ENCODE assay signal across 1 cellular context in the genomic region with DNA sequence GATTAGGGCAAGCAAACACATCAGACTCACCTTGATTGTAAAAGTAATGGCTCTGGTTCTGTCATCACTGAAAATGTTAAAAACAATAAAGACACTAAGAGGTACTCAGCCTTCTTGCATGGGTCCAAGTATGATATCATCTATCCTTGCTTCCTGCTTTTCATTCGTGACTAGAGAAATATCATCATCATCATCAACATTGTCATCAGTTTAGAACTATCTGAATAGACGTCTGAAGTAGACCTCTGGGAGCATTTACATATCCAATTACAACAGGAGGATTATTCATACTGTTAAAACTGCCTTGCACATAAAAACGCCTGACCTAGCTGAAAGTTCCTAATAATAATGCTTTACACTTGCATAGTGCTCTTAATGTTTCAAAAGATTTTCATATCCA.
TF ChIP-seq lines count a peak whose summit lies in the region.

No MANE protein-coding gene starts in this region.

TF ChIP-seq in HEK293, 187 proteins besides CTCF, POLR2A, EP300 and RAD21 (continued from another document):
- TF ChIP-seq, protein P1, sequence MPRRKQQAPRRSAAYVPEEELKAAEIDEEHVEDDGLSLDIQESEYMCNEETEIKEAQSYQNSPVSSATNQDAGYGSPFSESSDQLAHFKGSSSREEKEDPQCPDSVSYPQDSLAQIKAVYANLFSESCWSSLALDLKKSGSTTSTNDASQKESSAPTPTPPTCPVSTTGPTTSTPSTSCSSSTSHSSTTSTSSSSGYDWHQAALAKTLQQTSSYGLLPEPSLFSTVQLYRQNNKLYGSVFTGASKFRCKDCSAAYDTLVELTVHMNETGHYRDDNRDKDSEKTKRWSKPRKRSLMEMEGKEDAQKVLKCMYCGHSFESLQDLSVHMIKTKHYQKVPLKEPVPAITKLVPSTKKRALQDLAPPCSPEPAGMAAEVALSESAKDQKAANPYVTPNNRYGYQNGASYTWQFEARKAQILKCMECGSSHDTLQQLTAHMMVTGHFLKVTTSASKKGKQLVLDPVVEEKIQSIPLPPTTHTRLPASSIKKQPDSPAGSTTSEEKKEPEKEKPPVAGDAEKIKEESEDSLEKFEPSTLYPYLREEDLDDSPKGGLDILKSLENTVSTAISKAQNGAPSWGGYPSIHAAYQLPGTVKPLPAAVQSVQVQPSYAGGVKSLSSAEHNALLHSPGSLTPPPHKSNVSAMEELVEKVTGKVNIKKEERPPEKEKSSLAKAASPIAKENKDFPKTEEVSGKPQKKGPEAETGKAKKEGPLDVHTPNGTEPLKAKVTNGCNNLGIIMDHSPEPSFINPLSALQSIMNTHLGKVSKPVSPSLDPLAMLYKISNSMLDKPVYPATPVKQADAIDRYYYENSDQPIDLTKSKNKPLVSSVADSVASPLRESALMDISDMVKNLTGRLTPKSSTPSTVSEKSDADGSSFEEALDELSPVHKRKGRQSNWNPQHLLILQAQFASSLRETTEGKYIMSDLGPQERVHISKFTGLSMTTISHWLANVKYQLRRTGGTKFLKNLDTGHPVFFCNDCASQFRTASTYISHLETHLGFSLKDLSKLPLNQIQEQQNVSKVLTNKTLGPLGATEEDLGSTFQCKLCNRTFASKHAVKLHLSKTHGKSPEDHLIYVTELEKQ (tag by site-specific recombination; IDR thresholded peaks at IDR 0.05; ENCODE audit: borderline replicate concordance), result peak; percentile 73
- TF ChIP-seq ZNF302 (tag by site-specific recombination; IDR thresholded peaks at IDR 0.05; ENCODE audit: low read depth) (no peak), ZFP69B (tag by site-specific recombination; IDR thresholded peaks at IDR 0.05) (no peak), ZNF473 (tag by site-specific recombination; IDR thresholded peaks at IDR 0.05) (no peak), ZNF701 (tag by site-specific recombination; IDR thresholded peaks at IDR 0.05) (no peak), ZNF366 (tag by site-specific recombination; conservative IDR thresholded peaks at IDR 0.05) (peak; percentile 50), GFI1B (tag by site-specific recombination; IDR thresholded peaks at IDR 0.05) (no peak), KLF8 (tag by site-specific recombination; IDR thresholded peaks at IDR 0.05) (peak; percentile 53), MZF1 (tag by site-specific recombination; IDR thresholded peaks at IDR 0.05; ENCODE audit: borderline replicate concordance) (no peak), ZBTB21 (tag by site-specific recombination; IDR thresholded peaks at IDR 0.05) (peak; percentile 42; the same call in 1 of the 2 replicates), ZNF670 (tag by site-specific recombination; IDR thresholded peaks at IDR 0.05; ENCODE audit: low read depth) (no peak), ZNF423 (tag by site-specific recombination; IDR thresholded peaks at IDR 0.05) (no peak), ZNF629 (tag by site-specific recombination; IDR thresholded peaks at IDR 0.05) (peak; percentile 89), ZEB2 (tag by site-specific recombination; IDR thresholded peaks at IDR 0.05) (peak; percentile 61; the same call in 1 of the 2 replicates), BCL11A (tag by site-specific recombination; IDR thresholded peaks at IDR 0.05; ENCODE audit: low read depth) (0 out of 2 replicates have a peak, but pooled peaks have one; percentile 20), MYNN (tag by site-specific recombination; IDR thresholded peaks at IDR 0.05; ENCODE audit: borderline replicate concordance) (no peak), SP2 (tag by site-specific recombination; IDR thresholded peaks at IDR 0.05) (no peak), HOXC10 (CRISPR knock-in tag; IDR thresholded peaks at IDR 0.05) (no peak), ZNF76 (tag by site-specific recombination; IDR thresholded peaks at IDR 0.05; ENCODE audit: borderline replicate concordance, low read depth) (no peak), ZNF16 (tag by site-specific recombination; IDR thresholded peaks at IDR 0.05; ENCODE audit: low read depth) (no peak), YY1 (tag by site-specific recombination; IDR thresholded peaks at IDR 0.05) (no peak), ZNF654 (tag by site-specific recombination; IDR thresholded peaks at IDR 0.05; ENCODE audit: low read depth) (0 out of 2 replicates have a peak, but pooled peaks have one; percentile 5)
- TF ChIP-seq, protein P2, sequence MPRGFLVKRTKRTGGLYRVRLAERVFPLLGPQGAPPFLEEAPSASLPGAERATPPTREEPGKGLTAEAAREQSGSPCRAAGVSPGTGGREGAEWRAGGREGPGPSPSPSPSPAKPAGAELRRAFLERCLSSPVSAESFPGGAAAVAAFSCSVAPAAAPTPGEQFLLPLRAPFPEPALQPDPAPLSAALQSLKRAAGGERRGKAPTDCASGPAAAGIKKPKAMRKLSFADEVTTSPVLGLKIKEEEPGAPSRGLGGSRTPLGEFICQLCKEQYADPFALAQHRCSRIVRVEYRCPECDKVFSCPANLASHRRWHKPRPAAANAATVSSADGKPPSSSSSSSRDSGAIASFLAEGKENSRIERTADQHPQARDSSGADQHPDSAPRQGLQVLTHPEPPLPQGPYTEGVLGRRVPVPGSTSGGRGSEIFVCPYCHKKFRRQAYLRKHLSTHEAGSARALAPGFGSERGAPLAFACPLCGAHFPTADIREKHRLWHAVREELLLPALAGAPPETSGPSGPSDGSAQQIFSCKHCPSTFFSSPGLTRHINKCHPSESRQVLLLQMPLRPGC (tag by site-specific recombination; IDR thresholded peaks at IDR 0.05), result 0 out of 2 replicates have a peak, but pooled peaks have one; percentile 54
- TF ChIP-seq, protein P3, sequence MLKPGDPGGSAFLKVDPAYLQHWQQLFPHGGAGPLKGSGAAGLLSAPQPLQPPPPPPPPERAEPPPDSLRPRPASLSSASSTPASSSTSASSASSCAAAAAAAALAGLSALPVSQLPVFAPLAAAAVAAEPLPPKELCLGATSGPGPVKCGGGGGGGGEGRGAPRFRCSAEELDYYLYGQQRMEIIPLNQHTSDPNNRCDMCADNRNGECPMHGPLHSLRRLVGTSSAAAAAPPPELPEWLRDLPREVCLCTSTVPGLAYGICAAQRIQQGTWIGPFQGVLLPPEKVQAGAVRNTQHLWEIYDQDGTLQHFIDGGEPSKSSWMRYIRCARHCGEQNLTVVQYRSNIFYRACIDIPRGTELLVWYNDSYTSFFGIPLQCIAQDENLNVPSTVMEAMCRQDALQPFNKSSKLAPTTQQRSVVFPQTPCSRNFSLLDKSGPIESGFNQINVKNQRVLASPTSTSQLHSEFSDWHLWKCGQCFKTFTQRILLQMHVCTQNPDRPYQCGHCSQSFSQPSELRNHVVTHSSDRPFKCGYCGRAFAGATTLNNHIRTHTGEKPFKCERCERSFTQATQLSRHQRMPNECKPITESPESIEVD (tag by site-specific recombination; IDR thresholded peaks at IDR 0.05), result no peak
- TF ChIP-seq, protein P4, sequence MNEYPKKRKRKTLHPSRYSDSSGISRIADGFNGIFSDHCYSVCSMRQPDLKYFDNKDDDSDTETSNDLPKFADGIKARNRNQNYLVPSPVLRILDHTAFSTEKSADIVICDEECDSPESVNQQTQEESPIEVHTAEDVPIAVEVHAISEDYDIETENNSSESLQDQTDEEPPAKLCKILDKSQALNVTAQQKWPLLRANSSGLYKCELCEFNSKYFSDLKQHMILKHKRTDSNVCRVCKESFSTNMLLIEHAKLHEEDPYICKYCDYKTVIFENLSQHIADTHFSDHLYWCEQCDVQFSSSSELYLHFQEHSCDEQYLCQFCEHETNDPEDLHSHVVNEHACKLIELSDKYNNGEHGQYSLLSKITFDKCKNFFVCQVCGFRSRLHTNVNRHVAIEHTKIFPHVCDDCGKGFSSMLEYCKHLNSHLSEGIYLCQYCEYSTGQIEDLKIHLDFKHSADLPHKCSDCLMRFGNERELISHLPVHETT (tag by site-specific recombination; IDR thresholded peaks at IDR 0.05), result peak; percentile 78
- TF ChIP-seq, protein P5, sequence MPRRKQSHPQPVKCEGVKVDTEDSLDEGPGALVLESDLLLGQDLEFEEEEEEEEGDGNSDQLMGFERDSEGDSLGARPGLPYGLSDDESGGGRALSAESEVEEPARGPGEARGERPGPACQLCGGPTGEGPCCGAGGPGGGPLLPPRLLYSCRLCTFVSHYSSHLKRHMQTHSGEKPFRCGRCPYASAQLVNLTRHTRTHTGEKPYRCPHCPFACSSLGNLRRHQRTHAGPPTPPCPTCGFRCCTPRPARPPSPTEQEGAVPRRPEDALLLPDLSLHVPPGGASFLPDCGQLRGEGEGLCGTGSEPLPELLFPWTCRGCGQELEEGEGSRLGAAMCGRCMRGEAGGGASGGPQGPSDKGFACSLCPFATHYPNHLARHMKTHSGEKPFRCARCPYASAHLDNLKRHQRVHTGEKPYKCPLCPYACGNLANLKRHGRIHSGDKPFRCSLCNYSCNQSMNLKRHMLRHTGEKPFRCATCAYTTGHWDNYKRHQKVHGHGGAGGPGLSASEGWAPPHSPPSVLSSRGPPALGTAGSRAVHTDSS (tag by site-specific recombination; IDR thresholded peaks at IDR 0.05), result peak; percentile 73
